Comparison of ENCODE assay signal across 8 cellular contexts in the genomic region with DNA sequence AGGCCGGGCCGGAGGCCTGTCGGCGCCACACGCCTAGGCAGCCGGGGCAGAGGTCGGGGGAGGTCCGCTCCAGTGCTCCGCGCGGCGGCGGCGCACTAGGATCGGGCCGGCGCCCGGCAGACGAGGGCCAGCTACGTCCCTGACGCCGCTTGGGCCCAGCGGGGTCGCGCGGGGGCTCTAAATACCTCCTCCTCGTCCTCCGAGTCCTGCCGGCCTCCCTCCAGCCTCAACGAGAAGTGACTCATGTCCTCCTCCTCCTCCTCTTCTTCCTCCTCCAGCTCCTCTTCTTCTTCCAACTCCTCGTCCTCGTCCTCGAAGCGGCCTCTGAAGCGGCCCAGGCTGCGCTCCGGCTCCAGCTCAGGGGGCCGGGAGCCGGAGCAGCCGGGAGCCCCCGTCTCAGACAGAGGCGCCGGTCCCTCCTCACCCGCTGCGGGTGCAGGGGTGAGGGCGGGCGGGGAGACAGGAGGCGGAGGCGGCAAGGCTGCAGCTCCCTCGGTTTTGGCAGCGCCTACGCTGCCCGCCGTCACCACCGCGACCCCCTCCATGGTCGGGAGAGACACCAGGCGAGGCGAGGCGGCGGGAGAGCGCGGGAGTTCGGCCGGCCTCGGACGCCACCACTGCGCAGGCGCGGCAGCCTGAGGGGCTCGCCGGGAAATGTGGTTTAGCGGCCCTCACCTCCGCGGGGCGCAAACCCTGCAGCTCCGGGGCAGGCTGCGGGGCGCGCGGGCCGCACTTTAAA. TPM values are rescaled to one million over a fixed set of nuclear protein-coding genes. Genes with fewer than 3 reads are reported as not detected.
DNase-seq lines count a peak whose midpoint lies in the region; ATAC-seq and TF ChIP-seq lines count a peak whose summit lies in the region.

A gene with protein sequence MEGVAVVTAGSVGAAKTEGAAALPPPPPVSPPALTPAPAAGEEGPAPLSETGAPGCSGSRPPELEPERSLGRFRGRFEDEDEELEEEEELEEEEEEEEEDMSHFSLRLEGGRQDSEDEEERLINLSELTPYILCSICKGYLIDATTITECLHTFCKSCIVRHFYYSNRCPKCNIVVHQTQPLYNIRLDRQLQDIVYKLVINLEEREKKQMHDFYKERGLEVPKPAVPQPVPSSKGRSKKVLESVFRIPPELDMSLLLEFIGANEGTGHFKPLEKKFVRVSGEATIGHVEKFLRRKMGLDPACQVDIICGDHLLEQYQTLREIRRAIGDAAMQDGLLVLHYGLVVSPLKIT (minus strand): TSS at position 619 of the 739 bp plus-strand sequence. CDS start 74 bp downstream, at position 545.

- peak; percentile 18 for TF ChIP-seq POLR2A in right lobe of liver (IDR thresholded peaks at IDR 0.05)

- intact Hi-C loops in dorsolateral prefrontal cortex (cut with DNase I) (loop anchor here (2.0 kb wide), 2 partner anchors 16 to 18 kb away; a partner anchor contains a TSS), right lobe of liver (cut with DNase I) (no loop called here)

- H3K36me3 ChIP-seq in right lobe of liver, result peaks cover 0 to 28% (median 2%) of the 10 kb centered on the region in 4 donors

- peak; percentile 84 for DNase-seq in Ammon's horn (ENCODE audit: low spot score)
- DNase-seq in NCI-H69 (lab: John Stamatoyannopoulos, UW), result peak; percentile 88
- peak; percentile 80 to 83 for DNase-seq in activated CD4-positive, alpha-beta T cell treated with anti-CD3 and anti-CD28 coated beads, Interleukin-2, amount 50 U/mL, for 48 hours
- peak; percentile 63 to 90 (median 74) for DNase-seq in dorsolateral prefrontal cortex
- peak; percentile 85 to 86 (median 86) for DNase-seq in right lobe of liver
- peak; percentile 76 for DNase-seq in stimulated activated CD4-positive, alpha-beta T cell treated with anti-CD3 and anti-CD28 coated beads, Interleukin-4, amount 100 ng/mL, for 24 hours

- ATAC-seq in GM19023 (IDR thresholded peaks at IDR 0.05; ENCODE audit: unreplicated experiment), result peak; percentile 89
- ATAC-seq in HG03280 (IDR thresholded peaks at IDR 0.05; ENCODE audit: unreplicated experiment), result peak; percentile 76
- peak; percentile 96 to 97 (median 97) for ATAC-seq in right lobe of liver

- peaks cover 0 to 4% (median 0%) of the 10 kb centered on the region in 4 donors for H3K4me1 ChIP-seq in right lobe of liver

- H3K27me3 ChIP-seq in dorsolateral prefrontal cortex (no peaks in the 10 kb centered on the region), right lobe of liver (no peaks in the 10 kb centered on the region)

- 0% methylated on average over 17 of the region's 82 CpGs for WGBS in right lobe of liver (ENCODE audit: insufficient coverage, low coverage, low lambda C conversion rate, missing lambda C conversion rate)

- TF ChIP-seq CTCF in dorsolateral prefrontal cortex (IDR thresholded peaks at IDR 0.05 in 54 of 56, conservative IDR thresholded peaks at IDR 0.05 in 2 of 56; ENCODE audit: low read depth in 1 of 56, partially characterized antibody in 56 of 56), result peak in 36 of 56 donors; percentile 6 to 51 (median 30)
- peak in 2 of 4 donors; percentile 19 to 25 for TF ChIP-seq CTCF in right lobe of liver (IDR thresholded peaks at IDR 0.05)

- peak within 1 kb of the TSS; percentile 62 to 94 (median 86) for H3K4me3 ChIP-seq in dorsolateral prefrontal cortex
- H3K4me3 ChIP-seq in right lobe of liver, result peak within 1 kb of the TSS; percentile 61 to 92 (median 87)

- H3K27ac ChIP-seq in dorsolateral prefrontal cortex (peak within 1 kb of the TSS in 58 of 59 donors; percentile 14 to 93 (median 82)), right lobe of liver (peak within 1 kb of the TSS; percentile 41 to 74 (median 41))

- H3K9me3 ChIP-seq in right lobe of liver, result no peaks in the 10 kb centered on the region

RNA-seq across cellular contexts. Expression of the gene that starts here (rescaled TPM):
- 10 to 100 TPM in 10 of 120 experiments, 1 to 10 TPM in 110; 4.2 to 13.9 (median 7.3) TPM for total RNA-seq in dorsolateral prefrontal cortex
- total RNA-seq in right lobe of liver, result 1 to 10 TPM; 4.7 to 8.5 (median 6.0) TPM

Comparison
In these comparisons a context has a peak if more than half of its experiments do, and no peak if none do; other contexts are left out.
1. Peak in every context shown above with its lines: DNase-seq, ATAC-seq, H3K4me3 ChIP-seq and H3K27ac ChIP-seq.
2. intact Hi-C loops: an anchor here in dorsolateral prefrontal cortex (2.0 kb wide); none called in right lobe of liver.